ENCODE assay signal across 10 cellular contexts in genomic region chr10:132001238-132001977, GRCh38. TPM values are rescaled to one million over a fixed set of nuclear protein-coding genes. Genes with fewer than 3 reads are reported as not detected.
A peak's percentile ranks its signal among the peaks of the same experiment; 100 is the strongest.
DNase-seq lines count a peak whose midpoint lies in the region; ATAC-seq, FAIRE-seq and TF ChIP-seq lines count a peak whose summit lies in the region.
"Had no signal": no experiment of that assay in that cellular context is flagged by ENCODE, and none has a peak within 500 bp of the region (broad histone marks: within the 10 kb centered on the region; RNA-seq: fewer than 3 reads in every experiment).

No MANE protein-coding gene starts in this region.

- no peaks in the 10 kb centered on the region for H3K27me3 ChIP-seq in sigmoid colon
- H3K27me3 ChIP-seq in small intestine (ENCODE audit: control insufficient read depth in 2 of 2, insufficient read depth in 2 of 2, low read length in 2 of 2): no peaks in the 10 kb centered on the region
- H3K27me3 ChIP-seq: ascending aorta had no signal

- no peak for TF ChIP-seq EP300 in sigmoid colon (IDR thresholded peaks at IDR 0.05)

- intact Hi-C loops in sigmoid colon (cut with DNase I): no loop called here

- H3K4me1 ChIP-seq in sigmoid colon (peaks cover 0 to 24% (median 21%) of the 10 kb centered on the region in 4 donors), small intestine (ENCODE audit: control insufficient read depth in 2 of 2, insufficient read depth in 1 of 2, low read depth in 1 of 2, low read length in 1 of 2) (no peaks in the 10 kb centered on the region)
- H3K4me1 ChIP-seq: ascending aorta had no signal

- H3K4me3 ChIP-seq in sigmoid colon (no peak overlapping the region), small intestine (ENCODE audit: low read depth in 1 of 2, low read length in 2 of 2) (no peak overlapping the region)

- H3K27ac ChIP-seq in sigmoid colon (no peak overlapping the region), small intestine (ENCODE audit: low read depth in 1 of 2, low read length in 1 of 2) (no peak overlapping the region)
- H3K27ac ChIP-seq: ascending aorta, RWPE1 had no signal

- H3K27me3 Mint-ChIP-seq in activated T-cell treated with anti-CD3 and anti-CD28 coated beads, Interleukin-2, amount 50 U/mL, for 4 hours (ENCODE audit: low read depth): no peaks in the 10 kb centered on the region
- H3K27me3 Mint-ChIP-seq in activated T-cell treated with anti-CD3 and anti-CD28 coated beads, Interleukin-2, amount 50 U/mL, for 24 hours: peaks cover 5% of the 10 kb centered on the region
- H3K27me3 Mint-ChIP-seq in central memory CD8-positive, alpha-beta T cell: peaks cover 30% of the 10 kb centered on the region
- H3K27me3 Mint-ChIP-seq in endothelial cell (ENCODE audit: unreplicated experiment) (peaks cover 8% of the 10 kb centered on the region), glutamatergic neuron (ENCODE audit: unreplicated experiment) (peaks cover 3% of the 10 kb centered on the region)

- no peak for TF ChIP-seq POLR2A in sigmoid colon (IDR thresholded peaks at IDR 0.05)

- ATAC-seq in activated T-cell treated with anti-CD3 and anti-CD28 coated beads, Interleukin-2, amount 50 U/mL, for 4 hours: no peak
- no peak for ATAC-seq in central memory CD8-positive, alpha-beta T cell (replicated peaks; ENCODE audit: extremely low read depth, poor library complexity, severe bottlenecking)

- H3K9me3 ChIP-seq in sigmoid colon (peaks cover 0 to 8% (median 0%) of the 10 kb centered on the region in 4 donors), small intestine (ENCODE audit: control insufficient read depth, low read depth) (no peaks in the 10 kb centered on the region)
- H3K9me3 ChIP-seq: ascending aorta had no signal

- no peaks in the 10 kb centered on the region for H3K36me3 Mint-ChIP-seq in activated T-cell treated with anti-CD3 and anti-CD28 coated beads, Interleukin-2, amount 50 U/mL, for 4 hours (ENCODE audit: insufficient read depth)
- H3K36me3 Mint-ChIP-seq in activated T-cell treated with anti-CD3 and anti-CD28 coated beads, Interleukin-2, amount 50 U/mL, for 24 hours (ENCODE audit: low read depth): no peaks in the 10 kb centered on the region
- peaks cover 3% of the 10 kb centered on the region for H3K36me3 Mint-ChIP-seq in central memory CD8-positive, alpha-beta T cell (ENCODE audit: insufficient read depth)
- no peaks in the 10 kb centered on the region for H3K36me3 Mint-ChIP-seq in endothelial cell (ENCODE audit: low read depth, unreplicated experiment)
- H3K36me3 Mint-ChIP-seq in glutamatergic neuron (ENCODE audit: unreplicated experiment): no peaks in the 10 kb centered on the region

- TF ChIP-seq CTCF in sigmoid colon (IDR thresholded peaks at IDR 0.05) (no peak), endothelial cell (IDR thresholded peaks at IDR 0.05; ENCODE audit: unreplicated experiment) (no peak), glutamatergic neuron (IDR thresholded peaks at IDR 0.05; ENCODE audit: partially characterized antibody, unreplicated experiment) (no peak)

- peaks cover 9% of the 10 kb centered on the region for H3K9me3 Mint-ChIP-seq in activated T-cell treated with anti-CD3 and anti-CD28 coated beads, Interleukin-2, amount 50 U/mL, for 4 hours
- peaks cover 4% of the 10 kb centered on the region for H3K9me3 Mint-ChIP-seq in activated T-cell treated with anti-CD3 and anti-CD28 coated beads, Interleukin-2, amount 50 U/mL, for 24 hours
- H3K9me3 Mint-ChIP-seq in central memory CD8-positive, alpha-beta T cell: no peaks in the 10 kb centered on the region
- H3K9me3 Mint-ChIP-seq in endothelial cell (ENCODE audit: unreplicated experiment) (no peaks in the 10 kb centered on the region), glutamatergic neuron (ENCODE audit: unreplicated experiment) (peaks cover 2% of the 10 kb centered on the region)

- no peak for FAIRE-seq in small intestine (lab: Jason Lieb, UNC)

- WGBS in sigmoid colon, 2 donors: 73 to 75% methylated on average over 15 of the region's 15 CpGs
- WGBS in small intestine, 3 donors: 55 to 69% (median 60%) methylated on average over 15 of the region's 15 CpGs

- H3K36me3 ChIP-seq in sigmoid colon: no peaks in the 10 kb centered on the region
- no peaks in the 10 kb centered on the region for H3K36me3 ChIP-seq in small intestine (ENCODE audit: control insufficient read depth in 2 of 2, insufficient read depth in 2 of 2, low read length in 2 of 2)
- H3K36me3 ChIP-seq: ascending aorta had no signal

- no peak overlapping the region for H3K27ac Mint-ChIP-seq in activated T-cell treated with anti-CD3 and anti-CD28 coated beads, Interleukin-2, amount 50 U/mL, for 24 hours
- no peak overlapping the region for H3K27ac Mint-ChIP-seq in central memory CD8-positive, alpha-beta T cell (ENCODE audit: low read depth)
- H3K27ac Mint-ChIP-seq in endothelial cell (ENCODE audit: unreplicated experiment) (no peak overlapping the region), glutamatergic neuron (ENCODE audit: unreplicated experiment) (no peak overlapping the region)

- H3K4me3 Mint-ChIP-seq in activated T-cell treated with anti-CD3 and anti-CD28 coated beads, Interleukin-2, amount 50 U/mL, for 4 hours: peak overlapping the region; percentile 21
- no peak overlapping the region for H3K4me3 Mint-ChIP-seq in activated T-cell treated with anti-CD3 and anti-CD28 coated beads, Interleukin-2, amount 50 U/mL, for 24 hours
- peak overlapping the region; percentile 35 for H3K4me3 Mint-ChIP-seq in central memory CD8-positive, alpha-beta T cell
- H3K4me3 Mint-ChIP-seq in endothelial cell (ENCODE audit: unreplicated experiment) (no peak overlapping the region), glutamatergic neuron (ENCODE audit: unreplicated experiment) (no peak overlapping the region)

- no peaks in the 10 kb centered on the region for H3K4me1 Mint-ChIP-seq in activated T-cell treated with anti-CD3 and anti-CD28 coated beads, Interleukin-2, amount 50 U/mL, for 4 hours (ENCODE audit: low read depth)
- peaks cover 10% of the 10 kb centered on the region for H3K4me1 Mint-ChIP-seq in activated T-cell treated with anti-CD3 and anti-CD28 coated beads, Interleukin-2, amount 50 U/mL, for 24 hours (ENCODE audit: low read depth)
- peaks cover 6% of the 10 kb centered on the region for H3K4me1 Mint-ChIP-seq in central memory CD8-positive, alpha-beta T cell
- H3K4me1 Mint-ChIP-seq in endothelial cell (ENCODE audit: unreplicated experiment) (peaks cover 22% of the 10 kb centered on the region), glutamatergic neuron (ENCODE audit: low read depth, unreplicated experiment) (peaks cover 8% of the 10 kb centered on the region)

- no peak for DNase-seq in activated T-cell treated with anti-CD3 and anti-CD28 coated beads, Interleukin-2, amount 50 U/mL, for 4 hours
- DNase-seq in activated T-cell treated with anti-CD3 and anti-CD28 coated beads, Interleukin-2, amount 50 U/mL, for 24 hours: no peak
- DNase-seq in NCI-H1436 treated with DMSO at 0.1 percent for 48 hours (lab: John Stamatoyannopoulos, UW) (peak; percentile 66), sigmoid colon (peak; percentile 50), small intestine (no peak), endothelial cell (ENCODE audit: low spot score) (no peak), glutamatergic neuron (no peak)
- no peak for DNase-seq in central memory CD8-positive, alpha-beta T cell (ENCODE audit: low spot score in 2 of 2)

RNA-seq across cellular contexts. Expression of gene BNIP3, which starts 19.7 kb away (rescaled TPM):
- total RNA-seq in activated T-cell treated with anti-CD3 and anti-CD28 coated beads, Interleukin-2, amount 50 U/mL, for 4 hours: 10 to 100 TPM; 36.5 to 40.5 (median 38.6) TPM
- total RNA-seq in sigmoid colon (100 to 1,000 TPM in 2 of 4 donors, 10 to 100 TPM in 2; 55.9 to 125 (median 95.4) TPM), endothelial cell (ENCODE audit: unreplicated experiment) (29.9 TPM), glutamatergic neuron (ENCODE audit: unreplicated experiment) (56.4 TPM)
- polyA plus RNA-seq in sigmoid colon (10 to 100 TPM in 2 of 3 donors, 1 to 10 TPM in 1; 3.9 to 11.7 (median 10.8) TPM), small intestine (10 to 100 TPM; 12.2 to 21.9 (median 13.7) TPM)

Comparison
In these comparisons a context has a peak if more than half of its experiments do, and no peak if none do; other contexts are left out.
1. H3K4me3 Mint-ChIP-seq: peak in activated T-cell treated with anti-CD3 and anti-CD28 coated beads, Interleukin-2, amount 50 U/mL, for 4 hours (single experiment) and central memory CD8-positive, alpha-beta T cell (single experiment); none in activated T-cell treated with anti-CD3 and anti-CD28 coated beads, Interleukin-2, amount 50 U/mL, for 24 hours (single experiment), endothelial cell (single experiment) and glutamatergic neuron (single experiment).
2. DNase-seq: peak in NCI-H1436 treated with DMSO at 0.1 percent for 48 hours (single experiment) and sigmoid colon (single experiment); none in activated T-cell treated with anti-CD3 and anti-CD28 coated beads, Interleukin-2, amount 50 U/mL, for 4 hours (single experiment), activated T-cell treated with anti-CD3 and anti-CD28 coated beads, Interleukin-2, amount 50 U/mL, for 24 hours (single experiment), central memory CD8-positive, alpha-beta T cell (0 of 2), small intestine (single experiment), endothelial cell (single experiment) and glutamatergic neuron (single experiment).